Comparison of ENCODE assay signal across 1 cellular context in genomic region chr16:54237-54581, GRCh38.
TF ChIP-seq lines count a peak whose summit lies in the region.

No MANE protein-coding gene starts in this region.

TF ChIP-seq in HepG2, 621 proteins besides CTCF, POLR2A, EP300 and RAD21:
- TF ChIP-seq ZNF512B (CRISPR knock-in tag; IDR thresholded peaks at IDR 0.05; ENCODE audit: borderline replicate concordance) (no peak), MTA1 (CRISPR knock-in tag; IDR thresholded peaks at IDR 0.05; ENCODE audit: borderline replicate concordance) (no peak), TP53 (CRISPR knock-in tag; conservative IDR thresholded peaks at IDR 0.05) (0 out of 2 replicates have a peak, but pooled peaks have one; percentile 16), FOXO4 (CRISPR knock-in tag; conservative IDR thresholded peaks at IDR 0.05) (0 out of 2 replicates have a peak, but pooled peaks have one; percentile 6), PHB2 (IDR thresholded peaks at IDR 0.05; ENCODE audit: partially characterized antibody) (no peak), ZNF121 (CRISPR knock-in tag; IDR thresholded peaks at IDR 0.05) (peak; percentile 90), ZNF317 (CRISPR knock-in tag; IDR thresholded peaks at IDR 0.05) (no peak), NCOA1 (CRISPR knock-in tag; IDR thresholded peaks at IDR 0.05) (0 out of 2 replicates have a peak, but pooled peaks have one; percentile 1)
- TF ChIP-seq, protein P1, sequence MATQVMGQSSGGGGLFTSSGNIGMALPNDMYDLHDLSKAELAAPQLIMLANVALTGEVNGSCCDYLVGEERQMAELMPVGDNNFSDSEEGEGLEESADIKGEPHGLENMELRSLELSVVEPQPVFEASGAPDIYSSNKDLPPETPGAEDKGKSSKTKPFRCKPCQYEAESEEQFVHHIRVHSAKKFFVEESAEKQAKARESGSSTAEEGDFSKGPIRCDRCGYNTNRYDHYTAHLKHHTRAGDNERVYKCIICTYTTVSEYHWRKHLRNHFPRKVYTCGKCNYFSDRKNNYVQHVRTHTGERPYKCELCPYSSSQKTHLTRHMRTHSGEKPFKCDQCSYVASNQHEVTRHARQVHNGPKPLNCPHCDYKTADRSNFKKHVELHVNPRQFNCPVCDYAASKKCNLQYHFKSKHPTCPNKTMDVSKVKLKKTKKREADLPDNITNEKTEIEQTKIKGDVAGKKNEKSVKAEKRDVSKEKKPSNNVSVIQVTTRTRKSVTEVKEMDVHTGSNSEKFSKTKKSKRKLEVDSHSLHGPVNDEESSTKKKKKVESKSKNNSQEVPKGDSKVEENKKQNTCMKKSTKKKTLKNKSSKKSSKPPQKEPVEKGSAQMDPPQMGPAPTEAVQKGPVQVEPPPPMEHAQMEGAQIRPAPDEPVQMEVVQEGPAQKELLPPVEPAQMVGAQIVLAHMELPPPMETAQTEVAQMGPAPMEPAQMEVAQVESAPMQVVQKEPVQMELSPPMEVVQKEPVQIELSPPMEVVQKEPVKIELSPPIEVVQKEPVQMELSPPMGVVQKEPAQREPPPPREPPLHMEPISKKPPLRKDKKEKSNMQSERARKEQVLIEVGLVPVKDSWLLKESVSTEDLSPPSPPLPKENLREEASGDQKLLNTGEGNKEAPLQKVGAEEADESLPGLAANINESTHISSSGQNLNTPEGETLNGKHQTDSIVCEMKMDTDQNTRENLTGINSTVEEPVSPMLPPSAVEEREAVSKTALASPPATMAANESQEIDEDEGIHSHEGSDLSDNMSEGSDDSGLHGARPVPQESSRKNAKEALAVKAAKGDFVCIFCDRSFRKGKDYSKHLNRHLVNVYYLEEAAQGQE (IDR thresholded peaks at IDR 0.05; ENCODE audit: borderline replicate concordance in 1 of 2, low read depth in 1 of 2, low read length in 2 of 2): no peak
- TF ChIP-seq, protein P2, sequence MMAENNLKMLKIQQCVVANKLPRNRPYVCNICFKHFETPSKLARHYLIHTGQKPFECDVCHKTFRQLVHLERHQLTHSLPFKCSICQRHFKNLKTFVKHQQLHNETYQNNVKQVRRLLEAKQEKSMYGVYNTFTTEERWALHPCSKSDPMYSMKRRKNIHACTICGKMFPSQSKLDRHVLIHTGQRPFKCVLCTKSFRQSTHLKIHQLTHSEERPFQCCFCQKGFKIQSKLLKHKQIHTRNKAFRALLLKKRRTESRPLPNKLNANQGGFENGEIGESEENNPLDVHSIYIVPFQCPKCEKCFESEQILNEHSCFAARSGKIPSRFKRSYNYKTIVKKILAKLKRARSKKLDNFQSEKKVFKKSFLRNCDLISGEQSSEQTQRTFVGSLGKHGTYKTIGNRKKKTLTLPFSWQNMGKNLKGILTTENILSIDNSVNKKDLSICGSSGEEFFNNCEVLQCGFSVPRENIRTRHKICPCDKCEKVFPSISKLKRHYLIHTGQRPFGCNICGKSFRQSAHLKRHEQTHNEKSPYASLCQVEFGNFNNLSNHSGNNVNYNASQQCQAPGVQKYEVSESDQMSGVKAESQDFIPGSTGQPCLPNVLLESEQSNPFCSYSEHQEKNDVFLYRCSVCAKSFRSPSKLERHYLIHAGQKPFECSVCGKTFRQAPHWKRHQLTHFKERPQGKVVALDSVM (CRISPR knock-in tag; IDR thresholded peaks at IDR 0.05): peak; percentile 52; the same call in 1 of the 2 replicates
